In genomic region chr3:30665539-30665938, GRCh38 we compare ENCODE assay signal across 1 cellular context.
TF ChIP-seq lines count a peak whose summit lies in the region.

No MANE protein-coding gene starts in this region.

TF ChIP-seq in IMR-90, 13 proteins besides CTCF, POLR2A, EP300 and RAD21:
- TF ChIP-seq MAFK (IDR thresholded peaks at IDR 0.05; ENCODE audit: low read depth, low read length) (no peak), RCOR1 (IDR thresholded peaks at IDR 0.05; ENCODE audit: insufficient replicate concordance, low read length) (no peak), MXI1 (IDR thresholded peaks at IDR 0.05; ENCODE audit: borderline replicate concordance, low read depth, low read length) (no peak), RFX5 (IDR thresholded peaks at IDR 0.05; ENCODE audit: low read depth, low read length) (no peak), CEBPB (IDR thresholded peaks at IDR 0.05; ENCODE audit: low read depth, low read length) (no peak), NFE2L2 (IDR thresholded peaks at IDR 0.05; ENCODE audit: low read depth, low read length) (no peak)
